Comparison of ENCODE assay signal across 19 cellular contexts in the genomic region with DNA sequence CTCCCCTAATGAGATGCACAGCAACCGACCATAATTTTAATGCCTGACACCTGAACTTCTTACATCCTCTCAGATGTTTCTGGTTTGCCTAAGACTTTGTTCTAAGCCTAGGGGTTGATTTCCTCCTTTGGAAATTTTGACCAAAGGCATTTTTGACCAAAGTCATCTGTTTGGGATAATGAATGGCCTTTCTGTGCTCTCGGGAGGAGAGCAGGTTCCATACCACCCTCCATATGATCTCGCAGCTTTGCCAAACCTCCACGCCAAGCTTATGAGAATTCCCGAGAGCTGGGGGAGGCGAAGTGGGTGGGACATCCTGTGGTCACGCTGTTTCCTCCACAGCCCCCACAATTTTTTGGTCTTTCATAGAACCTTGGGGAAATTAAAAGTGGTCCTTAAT.
DNase-seq lines count a peak whose midpoint lies in the region; ATAC-seq and TF ChIP-seq lines count a peak whose summit lies in the region.
"Had no signal": no experiment of that assay in that cellular context is flagged by ENCODE, and none has a peak within 500 bp of the region (broad histone marks: within the 10 kb centered on the region; RNA-seq: fewer than 3 reads in every experiment).

No MANE protein-coding gene starts in this region.

- TF ChIP-seq CTCF in CD8-positive, alpha-beta T cell (IDR thresholded peaks at IDR 0.05), result no peak
- TF ChIP-seq CTCF in foreskin fibroblast (IDR thresholded peaks at IDR 0.05; ENCODE audit: low read depth, low read length), result no peak

- H4K20me1 ChIP-seq in BLaER1, result no peaks in the 10 kb centered on the region

- H3K36me3 ChIP-seq in BLaER1, result no peaks in the 10 kb centered on the region
- H3K36me3 ChIP-seq in CD8-positive, alpha-beta T cell (ENCODE audit: insufficient read depth, low read length), result no peaks in the 10 kb centered on the region
- H3K36me3 ChIP-seq: breast epithelium, left ventricle myocardium inferior, ovary had no signal

- no peaks in the 10 kb centered on the region for H3K9me3 Mint-ChIP-seq in CD8-positive, alpha-beta T cell
- no peaks in the 10 kb centered on the region for H3K9me3 Mint-ChIP-seq in activated CD4-positive, alpha-beta memory T cell treated with anti-CD3 and anti-CD28 coated beads, Interleukin-2, amount 10 ng/mL, durations not matched to agents 7 days and 5 days
- H3K9me3 Mint-ChIP-seq: dendritic cell treated with granulocyte-macrophage colony-stimulating factor and Interleukin-4, amounts not matched to agents 40 ng/mL and 50 ng/mL, for 4 days had no signal

- peaks cover 95% of the 10 kb centered on the region for H3K4me1 Mint-ChIP-seq in CD8-positive, alpha-beta T cell (ENCODE audit: low read depth)
- peaks cover 68% of the 10 kb centered on the region for H3K4me1 Mint-ChIP-seq in activated CD4-positive, alpha-beta memory T cell treated with anti-CD3 and anti-CD28 coated beads, Interleukin-2, amount 10 ng/mL, durations not matched to agents 7 days and 5 days

- peak overlapping the region; percentile 89 for H3K4me2 ChIP-seq in BLaER1

- H3K4me3 ChIP-seq in BLaER1 (no peak overlapping the region), foreskin fibroblast (ENCODE audit: low read depth in 1 of 2, low read length in 2 of 2) (no peak overlapping the region)
- peak overlapping the region; percentile 85 for H3K4me3 ChIP-seq in CD8-positive, alpha-beta T cell (ENCODE audit: low read depth, low read length)
- H3K4me3 ChIP-seq: left ventricle myocardium inferior, ovary had no signal

- peaks cover 78% of the 10 kb centered on the region for H3K4me1 ChIP-seq in BLaER1
- peaks cover 82% of the 10 kb centered on the region for H3K4me1 ChIP-seq in CD8-positive, alpha-beta T cell (ENCODE audit: insufficient read depth, low read length)
- H3K4me1 ChIP-seq: breast epithelium, left ventricle myocardium inferior had no signal

- peaks cover 57% of the 10 kb centered on the region for H3K36me3 Mint-ChIP-seq in CD8-positive, alpha-beta T cell
- peaks cover 16% of the 10 kb centered on the region for H3K36me3 Mint-ChIP-seq in activated CD4-positive, alpha-beta memory T cell treated with anti-CD3 and anti-CD28 coated beads, Interleukin-2, amount 10 ng/mL, durations not matched to agents 7 days and 5 days (ENCODE audit: low read depth)

- ATAC-seq in CD8-positive, alpha-beta T cell, result no peak

- H3K4me3 Mint-ChIP-seq in CD8-positive, alpha-beta T cell, result peak overlapping the region; percentile 88
- no peak overlapping the region for H3K4me3 Mint-ChIP-seq in activated CD4-positive, alpha-beta memory T cell treated with anti-CD3 and anti-CD28 coated beads, Interleukin-2, amount 10 ng/mL, durations not matched to agents 7 days and 5 days
- H3K4me3 Mint-ChIP-seq: dendritic cell treated with granulocyte-macrophage colony-stimulating factor and Interleukin-4, amounts not matched to agents 40 ng/mL and 50 ng/mL, for 4 days had no signal

- H3K9me3 ChIP-seq in BLaER1, result no peaks in the 10 kb centered on the region
- H3K9me3 ChIP-seq in CD8-positive, alpha-beta T cell (ENCODE audit: low read length), result no peaks in the 10 kb centered on the region
- H3K9me3 ChIP-seq: breast epithelium, left ventricle myocardium inferior, ovary had no signal

- POLR2A ChIA-PET in CD8-positive, alpha-beta T cell (lab: Charles Lee), result interaction anchor here (0.7 to 6.1 kb wide), 3 partner anchors 9 to 89 kb away, joined by 3 to 83 read pairs (median 3); a partner anchor contains a TSS
- POLR2A ChIA-PET in activated CD4-positive, alpha-beta memory T cell treated with anti-CD3 and anti-CD28 coated beads, Interleukin-2, amount 10 ng/mL, durations not matched to agents 7 days and 5 days (lab: Charles Lee), result interaction anchor here (1.0 to 1.3 kb wide), 2 partner anchors 87 to 89 kb away, joined by 3 read pairs; no protein-coding TSS in a partner anchor

- H3K27ac Mint-ChIP-seq in CD8-positive, alpha-beta T cell, result peak overlapping the region; percentile 94
- H3K27ac Mint-ChIP-seq in activated CD4-positive, alpha-beta memory T cell treated with anti-CD3 and anti-CD28 coated beads, Interleukin-2, amount 10 ng/mL, durations not matched to agents 7 days and 5 days, result peak overlapping the region; percentile 48
- H3K27ac Mint-ChIP-seq: dendritic cell treated with granulocyte-macrophage colony-stimulating factor and Interleukin-4, amounts not matched to agents 40 ng/mL and 50 ng/mL, for 4 days had no signal

- no peaks in the 10 kb centered on the region for H3K27me3 ChIP-seq in BLaER1
- H3K27me3 ChIP-seq in CD8-positive, alpha-beta T cell (ENCODE audit: insufficient read depth, low read length), result no peaks in the 10 kb centered on the region
- H3K27me3 ChIP-seq: breast epithelium, ovary had no signal

- H3K27me3 Mint-ChIP-seq in CD8-positive, alpha-beta T cell (ENCODE audit: low read depth), result no peaks in the 10 kb centered on the region
- peaks cover 23% of the 10 kb centered on the region for H3K27me3 Mint-ChIP-seq in activated CD4-positive, alpha-beta memory T cell treated with anti-CD3 and anti-CD28 coated beads, Interleukin-2, amount 10 ng/mL, durations not matched to agents 7 days and 5 days

- intact Hi-C loops in CD8-positive, alpha-beta T cell (cut with DNase I, micrococcal nuclease), result no loop called here

- H3K27ac ChIP-seq in BLaER1, result peak overlapping the region; percentile 36; the same call in 1 of the 2 replicates
- H3K27ac ChIP-seq in CD8-positive, alpha-beta T cell (ENCODE audit: low read depth, low read length), result peak overlapping the region; percentile 43
- H3K27ac ChIP-seq: breast epithelium, left ventricle myocardium inferior, ovary, VCaP had no signal

- no peak for DNase-seq in CD8-positive, alpha-beta T cell
- no peak for DNase-seq in activated CD4-positive, alpha-beta memory T cell treated with anti-CD3 and anti-CD28 coated beads, Interleukin-2, amount 10 ng/mL, durations not matched to agents 7 days and 5 days
- peak; percentile 8 for DNase-seq in islet precursor cell
- no peak for DNase-seq in H4 (ENCODE audit: low spot score)
- no peak for DNase-seq in NCI-H226
- DNase-seq in foreskin fibroblast, result no peak
- DNase-seq: erythroblast; H7; IMR-90; left ventricle myocardium inferior; NCI-H2081; NCI-H510A treated with DMSO at 0.1 percent for 48 hours; ovary; stimulated activated CD4-positive, alpha-beta T cell treated with anti-CD3 and anti-CD28 coated beads, Interleukin-1b, Interleukin-23, amount 100 ng/mL, for 48 hours; T-helper 1 cell had no signal

- CTCF ChIA-PET in CD8-positive, alpha-beta T cell (lab: Charles Lee), result interaction anchor here (0.8 to 16.5 kb wide), 6 partner anchors 29 to 134 kb away, joined by 3 to 246 read pairs (median 6); a partner anchor contains a TSS
- CTCF ChIA-PET in activated CD4-positive, alpha-beta memory T cell treated with anti-CD3 and anti-CD28 coated beads, Interleukin-2, amount 10 ng/mL, durations not matched to agents 7 days and 5 days (lab: Charles Lee), result interaction anchor here (4.8 kb wide), 1 partner anchor 116 kb away, joined by 51 read pairs; no protein-coding TSS in a partner anchor

- no peak overlapping the region; the same call in 1 of the 2 replicates for H3K9ac ChIP-seq in BLaER1
